ENCODE assay signal across 10 cellular contexts in genomic region chr11:73758451-73758850, GRCh38. TPM values are rescaled to one million over a fixed set of nuclear protein-coding genes. Genes with fewer than 3 reads are reported as not detected.
A peak's percentile ranks its signal among the peaks of the same experiment; 100 is the strongest.
DNase-seq lines count a peak whose midpoint lies in the region; ATAC-seq, FAIRE-seq and TF ChIP-seq lines count a peak whose summit lies in the region.
"Had no signal": no experiment of that assay in that cellular context is flagged by ENCODE, and none has a peak within 500 bp of the region (broad histone marks: within the 10 kb centered on the region; RNA-seq: fewer than 3 reads in every experiment).

No MANE protein-coding gene starts in this region.

- H3K4me1 ChIP-seq in A549 (peaks cover 29% of the 10 kb centered on the region; the same call in 2 of the 3 replicates), GM23338 (ENCODE audit: insufficient read depth) (peaks cover 23% of the 10 kb centered on the region)

- H2AFZ ChIP-seq in GM23338: no peak overlapping the region

- DNase-seq in A549 (ENCODE audit: low read depth in 1 of 2, low spot score in 1 of 2) (no peak), GM23338 (ENCODE audit: low spot score) (no peak), immature natural killer cell (no peak), KBM-7 (no peak), NCI-H1092 treated with DMSO at 0.1 percent for 48 hours (lab: John Stamatoyannopoulos, UW) (no peak)
- no peak for DNase-seq in stimulated activated CD4-positive, alpha-beta T cell treated with anti-CD3 and anti-CD28 coated beads, Interleukin-4, amount 100 ng/mL, for 1 hour
- DNase-seq in stimulated activated CD4-positive, alpha-beta T cell treated with anti-CD3 and anti-CD28 coated beads, Interleukin-4, amount 100 ng/mL, for 24 hours: no peak
- DNase-seq: hypothalamus, upper lobe of left lung had no signal

- H3K9me2 ChIP-seq in GM23338 (ENCODE audit: insufficient read depth): no peaks in the 10 kb centered on the region

- H3K4me2 ChIP-seq in A549: peak overlapping the region; percentile 95
- H3K4me2 ChIP-seq in GM23338: peak overlapping the region; percentile 73

- no peak overlapping the region; the same call in 2 of the 3 replicates for H3K4me3 ChIP-seq in A549
- H3K4me3 ChIP-seq in GM23338: peak overlapping the region; percentile 99

- TF ChIP-seq POLR2A in A549 (IDR thresholded peaks at IDR 0.05; ENCODE audit: low read length): no peak

- peaks cover 3% of the 10 kb centered on the region; the same call in 1 of the 3 replicates for H3K9me3 Mint-ChIP-seq in GM23338
- H3K9me3 Mint-ChIP-seq in activated naive CD8-positive, alpha-beta T cell (ENCODE audit: low read depth): no peaks in the 10 kb centered on the region
- H3K9me3 Mint-ChIP-seq in immature natural killer cell: no peaks in the 10 kb centered on the region

- H3K36me3 Mint-ChIP-seq in GM23338 (ENCODE audit: low read depth): no peaks in the 10 kb centered on the region; the same call in 1 of the 3 replicates
- peaks cover 3% of the 10 kb centered on the region for H3K36me3 Mint-ChIP-seq in activated naive CD8-positive, alpha-beta T cell
- H3K36me3 Mint-ChIP-seq in immature natural killer cell: no peaks in the 10 kb centered on the region

- FAIRE-seq in A549 (lab: Jason Lieb, UNC): no peak

- peaks cover 9% of the 10 kb centered on the region for H3K27me3 Mint-ChIP-seq in GM23338 (ENCODE audit: insufficient read depth, low read depth, poor library complexity)
- no peaks in the 10 kb centered on the region for H3K27me3 Mint-ChIP-seq in activated naive CD8-positive, alpha-beta T cell
- peaks cover 0 to 4% (median 3%) of the 10 kb centered on the region in 3 donors for H3K27me3 Mint-ChIP-seq in immature natural killer cell (ENCODE audit: low read depth in 3 of 3)

- ATAC-seq in A549: no peak
- ATAC-seq in GM23338: no peak

- no peak for TF ChIP-seq CTCF in A549 (IDR thresholded peaks at IDR 0.05)
- no peak for TF ChIP-seq CTCF in GM23338 (conservative IDR thresholded peaks at IDR 0.05; ENCODE audit: low read depth in 2 of 2)

- H3F3A ChIP-seq in GM23338 (replicated peaks; ENCODE audit: low read depth): 0 out of 2 replicates have a peak, but pooled peaks cover 3% of the 10 kb centered on the region

- TF ChIP-seq RAD21 in A549 (conservative IDR thresholded peaks at IDR 0.05 in 1 of 2, IDR thresholded peaks at IDR 0.05 in 1 of 2): no peak

- H3K27ac Mint-ChIP-seq in GM23338 (no peak overlapping the region), immature natural killer cell (peak overlapping the region in 2 of 6 donors; percentile 39 to 84)
- no peak overlapping the region for H3K27ac Mint-ChIP-seq in activated naive CD8-positive, alpha-beta T cell

- peaks cover 17% of the 10 kb centered on the region for H4K20me1 ChIP-seq in GM23338 (replicated peaks; ENCODE audit: insufficient read depth)

- H3K79me2 ChIP-seq in GM23338 (replicated peaks; ENCODE audit: insufficient read depth): peaks cover 69% of the 10 kb centered on the region

- H3K27ac ChIP-seq in A549 (no peak overlapping the region), GM23338 (ENCODE audit: low read depth) (no peak overlapping the region)

- POLR2A ChIA-PET in A549 (lab: Yijun Ruan, JAX): no interaction called here

- H3K27me3 ChIP-seq in GM23338 (ENCODE audit: insufficient read depth): no peaks in the 10 kb centered on the region
- H3K27me3 ChIP-seq: upper lobe of left lung had no signal

- H3K4me1 Mint-ChIP-seq in GM23338 (peaks cover 17% of the 10 kb centered on the region; the same call in 2 of the 3 replicates), immature natural killer cell (peaks cover 39% of the 10 kb centered on the region in 2 donors)
- peaks cover 39% of the 10 kb centered on the region for H3K4me1 Mint-ChIP-seq in activated naive CD8-positive, alpha-beta T cell (ENCODE audit: low read depth)

- WGBS in A549 (ENCODE audit: missing lambda C conversion rate): 72% methylated on average over 1 of the region's 1 CpG

- CTCF ChIA-PET in A549 (lab: Yijun Ruan, JAX): no interaction called here

- in situ Hi-C loops in KBM-7 (cut with MboI; ENCODE audit: low pct_unique_long_range_greater_than_20kb, low sequenced_read_pairs): no loop called here

- H3K4me3 Mint-ChIP-seq in GM23338 (peak overlapping the region; percentile 95), immature natural killer cell (peak overlapping the region; percentile 67 to 93 (median 92))
- H3K4me3 Mint-ChIP-seq in activated naive CD8-positive, alpha-beta T cell: peak overlapping the region; percentile 96

- H3K9me3 ChIP-seq in A549: no peaks in the 10 kb centered on the region
- H3K9me3 ChIP-seq: upper lobe of left lung had no signal

- TF ChIP-seq EP300 in A549 (IDR thresholded peaks at IDR 0.05): no peak

- no peaks in the 10 kb centered on the region for H3K36me3 ChIP-seq in GM23338 (ENCODE audit: insufficient read depth)
- H3K36me3 ChIP-seq: upper lobe of left lung had no signal

TF ChIP-seq in A549, 52 proteins besides CTCF, POLR2A, EP300 and RAD21 (continues in another document):
- TF ChIP-seq ZFP36 (IDR thresholded peaks at IDR 0.05; ENCODE audit: borderline replicate concordance, partially characterized antibody): no peak
- no peak for TF ChIP-seq ESRRA (IDR thresholded peaks at IDR 0.05; ENCODE audit: borderline replicate concordance, low read length)
- no peak for TF ChIP-seq RARB (CRISPR knock-in tag; IDR thresholded peaks at IDR 0.05)
- no peak for TF ChIP-seq EHF (CRISPR knock-in tag; IDR thresholded peaks at IDR 0.05)
- no peak for TF ChIP-seq NR3C1 (IDR thresholded peaks at IDR 0.05)
- no peak for TF ChIP-seq ZNF302 (CRISPR knock-in tag; IDR thresholded peaks at IDR 0.05)
- no peak for TF ChIP-seq JUN (IDR thresholded peaks at IDR 0.05)
- TF ChIP-seq KDM5A (IDR thresholded peaks at IDR 0.05): no peak
- no peak for TF ChIP-seq ZC3H11A (IDR thresholded peaks at IDR 0.05)
- no peak for TF ChIP-seq RCOR1 (IDR thresholded peaks at IDR 0.05; ENCODE audit: low read depth, low read length)
- TF ChIP-seq MYC (IDR thresholded peaks at IDR 0.05; ENCODE audit: borderline replicate concordance, low read length): no peak
- TF ChIP-seq JUNB (IDR thresholded peaks at IDR 0.05): no peak
- no peak for TF ChIP-seq ELK1 (IDR thresholded peaks at IDR 0.05; ENCODE audit: low read depth, low read length)
- TF ChIP-seq SMC3 (IDR thresholded peaks at IDR 0.05): no peak

TF ChIP-seq in GM23338, 12 proteins besides CTCF, POLR2A, EP300 and RAD21:
- no peak for TF ChIP-seq NANOG (IDR thresholded peaks at IDR 0.05; ENCODE audit: borderline replicate concordance)
- no peak for TF ChIP-seq EZH2phosphoT487 (IDR thresholded peaks at IDR 0.05; ENCODE audit: unreplicated experiment)
- no peak for TF ChIP-seq EZH2 (IDR thresholded peaks at IDR 0.05; ENCODE audit: low read depth, unreplicated experiment)
- no peak for TF ChIP-seq CREB1 (CRISPR knock-in tag; IDR thresholded peaks at IDR 0.05; ENCODE audit: low read depth)
- TF ChIP-seq JUNB (IDR thresholded peaks at IDR 0.05; ENCODE audit: unreplicated experiment): no peak
- TF ChIP-seq, protein P1, sequence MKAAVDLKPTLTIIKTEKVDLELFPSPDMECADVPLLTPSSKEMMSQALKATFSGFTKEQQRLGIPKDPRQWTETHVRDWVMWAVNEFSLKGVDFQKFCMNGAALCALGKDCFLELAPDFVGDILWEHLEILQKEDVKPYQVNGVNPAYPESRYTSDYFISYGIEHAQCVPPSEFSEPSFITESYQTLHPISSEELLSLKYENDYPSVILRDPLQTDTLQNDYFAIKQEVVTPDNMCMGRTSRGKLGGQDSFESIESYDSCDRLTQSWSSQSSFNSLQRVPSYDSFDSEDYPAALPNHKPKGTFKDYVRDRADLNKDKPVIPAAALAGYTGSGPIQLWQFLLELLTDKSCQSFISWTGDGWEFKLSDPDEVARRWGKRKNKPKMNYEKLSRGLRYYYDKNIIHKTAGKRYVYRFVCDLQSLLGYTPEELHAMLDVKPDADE (IDR thresholded peaks at IDR 0.05): no peak
- TF ChIP-seq POLR2AphosphoS5 (IDR thresholded peaks at IDR 0.05; ENCODE audit: low read depth): no peak

RNA-seq across cellular contexts. Expression of gene RAB6A, which starts 2.4 kb away (rescaled TPM):
- 95.3 and 141 TPM in 2 replicates for polyA plus RNA-seq in A549 (2011; rRNA removed)
- 25.5 and 42.7 TPM in 2 replicates for polyA plus RNA-seq in A549 (2012; cell fraction: cytosol; rRNA removed)
- 34.3 and 42.9 TPM in 2 replicates for polyA plus RNA-seq in A549 (2012; cell fraction: nucleus; rRNA removed)
- 75.0 to 86.1 TPM (median 75.7 TPM) in 3 replicates for polyA plus RNA-seq in A549 (2017; fragmentation: RNase III; extraction: RNeasy Plus Mini Kit Qiagen cat#74134 plus additional on column Dnase treatment)
- polyA minus RNA-seq in A549 (2011; rRNA and poly(A)+ RNA removed): 62.6 and 69.4 TPM in 2 replicates
- total RNA-seq in GM23338 (2014; rRNA removed; shearing (Covaris generic)): 107 and 127 TPM in 2 replicates
- polyA plus RNA-seq in GM23338 (2016; fragmentation: Nextera tagmentation; extraction: Ambion mirVana): 42.3 and 61.1 TPM in 2 replicates
- 100 to 1,000 TPM; 127 to 162 (median 131) TPM for polyA plus RNA-seq in immature natural killer cell

RNA-seq across cellular contexts. Expression of gene MRPL48, which starts 29.2 kb away (rescaled TPM):
- polyA plus RNA-seq in A549 (2011; rRNA removed) (103 and 104 TPM in 2 replicates), A549 (2017; fragmentation: RNase III; extraction: RNeasy Plus Mini Kit Qiagen cat#74134 plus additional on column Dnase treatment) (55.5 to 60.0 TPM (median 57.2 TPM) in 3 replicates), GM23338 (2016; fragmentation: Nextera tagmentation; extraction: Ambion mirVana) (101 and 103 TPM in 2 replicates), immature natural killer cell (100 to 1,000 TPM in 1 of 3 donors, 10 to 100 TPM in 2; 55.8 to 106 (median 91.5) TPM)
- polyA plus RNA-seq in A549 (2012; cell fraction: cytosol; rRNA removed): 37.4 and 43.6 TPM in 2 replicates
- 12.2 and 12.7 TPM in 2 replicates for polyA plus RNA-seq in A549 (2012; cell fraction: nucleus; rRNA removed)
- 13.4 and 17.9 TPM in 2 replicates for polyA minus RNA-seq in A549 (2011; rRNA and poly(A)+ RNA removed)
- 24.1 and 54.1 TPM in 2 replicates for total RNA-seq in GM23338 (2014; rRNA removed; shearing (Covaris generic))
